ENCODE assay signal across 12 cellular contexts in genomic region chr2:58377181-58377580, GRCh38.
DNase-seq lines count a peak whose midpoint lies in the region; ATAC-seq and TF ChIP-seq lines count a peak whose summit lies in the region.
"Had no signal": no experiment of that assay in that cellular context is flagged by ENCODE, and none has a peak within 500 bp of the region (broad histone marks: within the 10 kb centered on the region; RNA-seq: fewer than 3 reads in every experiment).

No MANE protein-coding gene starts in this region.

- no peak for TF ChIP-seq POLR2A in HCT116 (IDR thresholded peaks at IDR 0.05; ENCODE audit: borderline replicate concordance, extremely low read depth, insufficient read depth, insufficient read length)

- TF ChIP-seq RAD21 in HCT116 (IDR thresholded peaks at IDR 0.05; ENCODE audit: low read depth) = no peak

- no peak overlapping the region for H3K27ac ChIP-seq in HCT116 (ENCODE audit: low read depth, low read length)
- H3K27ac ChIP-seq: BLaER1 treated with 17β-estradiol and CSF1 and Interleukin-3, amounts not matched to agents 10 nM and 100 nM had no signal

- DNase-seq in ELR (ENCODE audit: low read depth) (peak; percentile 8), HCT116 (ENCODE audit: low read depth, low spot score) (no peak), amniotic epithelial cell (ENCODE audit: low read depth) (peak; percentile 0), foreskin melanocyte (peak; percentile 77), cortex of kidney (lab: John Stamatoyannopoulos, UW) (no peak)
- no peak for DNase-seq in activated CD4-positive, CD25-positive, alpha-beta regulatory T cell (lab: John Stamatoyannopoulos, UW)
- DNase-seq: ACHN; Calu3; CD4-positive, CD25-positive, alpha-beta regulatory T cell; DMS 273 treated with DMSO at 0.1 percent for 48 hours had no signal

- ATAC-seq in HCT116 (no peak), GM21786 (IDR thresholded peaks at IDR 0.05; ENCODE audit: unreplicated experiment) (no peak)

- H3K9ac ChIP-seq in HCT116 (ENCODE audit: low read length) = no peak overlapping the region
- H3K9ac ChIP-seq: BLaER1 treated with 17β-estradiol and CSF1 and Interleukin-3, amounts not matched to agents 10 nM and 100 nM had no signal

- H2AFZ ChIP-seq in HCT116 (ENCODE audit: low read depth, low read length, poor library complexity, severe bottlenecking) = no peak overlapping the region

- no peaks in the 10 kb centered on the region for H4K20me1 ChIP-seq in HCT116 (ENCODE audit: insufficient read depth)
- H4K20me1 ChIP-seq: BLaER1 treated with 17β-estradiol and CSF1 and Interleukin-3, amounts not matched to agents 10 nM and 100 nM had no signal

- no peaks in the 10 kb centered on the region for H3K36me3 ChIP-seq in HCT116 (ENCODE audit: control insufficient read depth in 1 of 2, insufficient read depth in 2 of 2, low read length in 2 of 2)
- H3K36me3 ChIP-seq: BLaER1 treated with 17β-estradiol and CSF1 and Interleukin-3, amounts not matched to agents 10 nM and 100 nM had no signal

- CTCF ChIA-PET in HCT116 (lab: Charles Lee) = no interaction called here

- POLR2A ChIA-PET in HCT116 (lab: Charles Lee) = no interaction called here

- H3K9me2 ChIP-seq in HCT116 (ENCODE audit: insufficient read depth) = no peaks in the 10 kb centered on the region

- intact Hi-C loops in HCT116 (cut with micrococcal nuclease) = no loop called here

- no TSS peak for BruUV-seq in HCT116 (replicated peaks; lab: Mats Ljungman, UMichigan)

- H3K79me2 ChIP-seq in HCT116 (ENCODE audit: insufficient read depth, low read length) = no peaks in the 10 kb centered on the region

- no peak for TF ChIP-seq CTCF in HCT116 (IDR thresholded peaks at IDR 0.05 in 2 of 3, conservative IDR thresholded peaks at IDR 0.05 in 1 of 3; ENCODE audit: borderline replicate concordance in 1 of 3, insufficient read depth in 1 of 3, low read depth in 2 of 3, low read length in 2 of 3)

- RAD21 ChIA-PET in HCT116 (lab: Charles Lee; ENCODE audit: low non-redundant PET in 1 of 2, low total read pairs in 2 of 2, uncharacterized antibody in 2 of 2, unreplicated experiment in 2 of 2) = no interaction called here

- H3K4me1 ChIP-seq in HCT116 (ENCODE audit: control insufficient read depth in 1 of 2, insufficient read depth in 2 of 2, low read length in 2 of 2) = peaks cover 0 to 8% of the 10 kb centered on the region in 2 experiments; a peak in 2 of 4 replicates
- H3K4me1 ChIP-seq: BLaER1 treated with 17β-estradiol and CSF1 and Interleukin-3, amounts not matched to agents 10 nM and 100 nM had no signal

- 0 out of 2 replicates have a peak overlapping the region, but pooled peaks have one; percentile 12 for H3K4me2 ChIP-seq in HCT116 (ENCODE audit: low read length)
- H3K4me2 ChIP-seq: BLaER1 treated with 17β-estradiol and CSF1 and Interleukin-3, amounts not matched to agents 10 nM and 100 nM had no signal

- H3K4me3 ChIP-seq in HCT116 (replicated peaks in 1 of 2; ENCODE audit: low read depth in 1 of 2, low read length in 2 of 2) = no peak overlapping the region
- H3K4me3 ChIP-seq: BLaER1 treated with 17β-estradiol and CSF1 and Interleukin-3, amounts not matched to agents 10 nM and 100 nM had no signal

- no peaks in the 10 kb centered on the region for H3K27me3 ChIP-seq in HCT116 (ENCODE audit: insufficient read depth, low read length)
- H3K27me3 ChIP-seq: BLaER1 treated with 17β-estradiol and CSF1 and Interleukin-3, amounts not matched to agents 10 nM and 100 nM had no signal

- no peaks in the 10 kb centered on the region for H3K9me3 ChIP-seq in HCT116 (ENCODE audit: control insufficient read depth in 1 of 2, insufficient read depth in 1 of 2, low read depth in 1 of 2, low read length in 2 of 2)

TF ChIP-seq in HCT116, 20 proteins besides CTCF, POLR2A, EP300 and RAD21:
- TF ChIP-seq POLR2AphosphoS5 (IDR thresholded peaks at IDR 0.05; ENCODE audit: low read depth, low read length) = no peak
- no peak for TF ChIP-seq CEBPB (IDR thresholded peaks at IDR 0.05; ENCODE audit: low read depth)
TF ChIP-seq in HCT116: peak in this region for 0.

Comparison
In these comparisons a context has a peak if more than half of its experiments do, and no peak if none do; other contexts are left out.
1. DNase-seq: peak in ELR (single experiment), amniotic epithelial cell (single experiment) and foreskin melanocyte (single experiment); none in HCT116 (single experiment), activated CD4-positive, CD25-positive, alpha-beta regulatory T cell (0 of 4) and cortex of kidney (single experiment).